Comparison of ENCODE assay signal across 18 cellular contexts in genomic region chr12:28110329-28110728, GRCh38.
DNase-seq lines count a peak whose midpoint lies in the region; ATAC-seq, FAIRE-seq and TF ChIP-seq lines count a peak whose summit lies in the region.
"Had no signal": no experiment of that assay in that cellular context is flagged by ENCODE, and none has a peak within 500 bp of the region (broad histone marks: within the 10 kb centered on the region; RNA-seq: fewer than 3 reads in every experiment).

No MANE protein-coding gene starts in this region.

- no peaks in the 10 kb centered on the region for H3K79me1 ChIP-seq in H9 (ENCODE audit: insufficient read depth, low read depth, low read length, poor library complexity, severe bottlenecking)

- FAIRE-seq in K562 (lab: Jason Lieb, UNC) (peak; percentile 75), keratinocyte (lab: Jason Lieb, UNC) (peak; percentile 51)
- FAIRE-seq: HepG2, pancreas had no signal

- H3K27me3 ChIP-seq in H9 (ENCODE audit: insufficient read depth, low read length), result no peaks in the 10 kb centered on the region
- no peaks in the 10 kb centered on the region for H3K27me3 ChIP-seq in OCI-LY3 (ENCODE audit: low read depth, low read length)
- no peaks in the 10 kb centered on the region for H3K27me3 ChIP-seq in K562 (ENCODE audit: control insufficient read depth in 2 of 2, insufficient read depth in 2 of 2, low read length in 2 of 2)
- no peaks in the 10 kb centered on the region for H3K27me3 ChIP-seq in keratinocyte (ENCODE audit: control insufficient read depth, extremely low read depth, insufficient read depth, low read length)
- H3K27me3 ChIP-seq: heart right ventricle, pancreas, SJCRH30, thyroid gland had no signal

- no peak overlapping the region for H3K27ac ChIP-seq in H9 (ENCODE audit: insufficient read length, low read depth, low read length)
- no peak overlapping the region for H3K27ac ChIP-seq in OCI-LY3 (ENCODE audit: low read length)
- H3K27ac ChIP-seq in K562 (ENCODE audit: extremely low read depth, low read depth, low read length), result peak overlapping the region; percentile 67
- H3K27ac ChIP-seq in keratinocyte (ENCODE audit: control insufficient read depth, insufficient read depth, low read length), result no peak overlapping the region
- H3K27ac ChIP-seq: heart right ventricle, pancreas, SJCRH30, thyroid gland had no signal

- no peak overlapping the region for H4K91ac ChIP-seq in H9 (ENCODE audit: insufficient read length, low read depth, low read length)

- peak; percentile 43 to 68 for TF ChIP-seq RAD21 in K562 (CRISPR knock-in tag; conservative IDR thresholded peaks at IDR 0.05 in 1 of 2, IDR thresholded peaks at IDR 0.05 in 1 of 2)

- H3K9me1 ChIP-seq in K562 (ENCODE audit: control insufficient read depth, insufficient read depth, low read length) (no peaks in the 10 kb centered on the region), keratinocyte (ENCODE audit: control insufficient read depth, extremely low read depth, insufficient read depth, low read length) (no peaks in the 10 kb centered on the region)

- no peaks in the 10 kb centered on the region for H3K9me3 ChIP-seq in H9 (ENCODE audit: control insufficient read depth, low read depth, low read length)
- H3K9me3 ChIP-seq in OCI-LY3 (ENCODE audit: insufficient read depth, low read length), result no peaks in the 10 kb centered on the region
- H3K9me3 ChIP-seq in K562 (replicated peaks; ENCODE audit: control insufficient read depth, insufficient read depth, low read depth, low read length), result no peaks in the 10 kb centered on the region
- no peaks in the 10 kb centered on the region for H3K9me3 ChIP-seq in keratinocyte (ENCODE audit: control insufficient read depth, low read depth, low read length)
- H3K9me3 ChIP-seq: pancreas, thyroid gland had no signal

- no peak overlapping the region for H2BK20ac ChIP-seq in H9 (ENCODE audit: low read depth, low read length, poor library complexity, severe bottlenecking)

- no peaks in the 10 kb centered on the region for H4K20me1 ChIP-seq in H9 (ENCODE audit: control insufficient read depth, insufficient read depth, insufficient read length)
- H4K20me1 ChIP-seq in OCI-LY3 (ENCODE audit: insufficient read depth, low read length), result no peaks in the 10 kb centered on the region
- H4K20me1 ChIP-seq in K562 (replicated peaks; ENCODE audit: control insufficient read depth, insufficient read depth, low read length), result no peaks in the 10 kb centered on the region
- H4K20me1 ChIP-seq in keratinocyte (ENCODE audit: control insufficient read depth, extremely low read depth, insufficient read depth, low read length), result no peaks in the 10 kb centered on the region

- no peak overlapping the region for H3K27ac Mint-ChIP-seq in H9
- H3K27ac Mint-ChIP-seq: activated CD8-positive, alpha-beta T cell treated with anti-CD3 and anti-CD28 coated beads, Interleukin-2, amount 10 ng/mL, durations not matched to agents 7 days and 5 days; activated T-helper 1 cell treated with anti-CD3 and anti-CD28 coated beads, Interleukin-12 subunit alpha, Interleukin-12 subunit beta, Interleukin-2, Interleukin-4 antibody, amounts not matched to agents 30 ng/mL and 10 ng/mL and 1 ng/mL, durations not matched to agents 14 hours and 24 hours and 36 hours had no signal

- no peak overlapping the region for H3K56ac ChIP-seq in H9 (ENCODE audit: insufficient read length, low read depth, low read length)

- no peaks in the 10 kb centered on the region for H3K23me2 ChIP-seq in H9 (ENCODE audit: insufficient read length, low read depth, low read length, poor library complexity, severe bottlenecking)

- no peak overlapping the region for H2BK120ac ChIP-seq in H9 (ENCODE audit: low read depth, low read length, poor library complexity, severe bottlenecking)

- H3K9ac ChIP-seq in H9 (ENCODE audit: extremely low read depth, insufficient read length, low read length) (no peak overlapping the region), OCI-LY3 (ENCODE audit: low read length) (no peak overlapping the region), K562 (ENCODE audit: insufficient read depth in 1 of 2, low read depth in 2 of 2, low read length in 2 of 2) (peak overlapping the region in 1 of 2 experiments; percentile 40; a peak in 2 of 4 replicates), keratinocyte (ENCODE audit: control insufficient read depth, extremely low read depth, insufficient read depth, low read length) (no peak overlapping the region)

- no peak overlapping the region for H3K4ac ChIP-seq in H9 (ENCODE audit: low read depth, low read length)

- no peak overlapping the region for H3K18ac ChIP-seq in H9 (ENCODE audit: insufficient read length, low read depth, low read length)

- BruUV-seq in K562 (replicated peaks; lab: Mats Ljungman, UMichigan), result no TSS peak

- H3K4me2 ChIP-seq in H9 (ENCODE audit: insufficient read depth, insufficient read length, low read length) (no peak overlapping the region), OCI-LY3 (ENCODE audit: low read length) (no peak overlapping the region), K562 (ENCODE audit: insufficient read depth, low read length) (peak overlapping the region; percentile 58), keratinocyte (ENCODE audit: control insufficient read depth, extremely low read depth, insufficient read depth, low read depth, low read length) (no peak overlapping the region)

- no peak for TF ChIP-seq EP300 in K562 (IDR thresholded peaks at IDR 0.05; ENCODE audit: low read length)

- H3K27me3 Mint-ChIP-seq in H9 (ENCODE audit: low read depth), result no peaks in the 10 kb centered on the region

- POLR2A ChIA-PET in K562 (lab: Yijun Ruan, JAX), result interaction anchor here (0.6 to 1.0 kb wide), 3 partner anchors 10 to 21 kb away, joined by 3 to 6 read pairs (median 3); no protein-coding TSS in a partner anchor

- H3K9me3 Mint-ChIP-seq in H9, result no peaks in the 10 kb centered on the region; a peak in 1 of 5 replicates
- H3K9me3 Mint-ChIP-seq: activated T-helper 1 cell treated with anti-CD3 and anti-CD28 coated beads, Interleukin-12 subunit alpha, Interleukin-12 subunit beta, Interleukin-2, Interleukin-4 antibody, amounts not matched to agents 30 ng/mL and 10 ng/mL and 1 ng/mL, durations not matched to agents 14 hours and 24 hours and 36 hours had no signal

- H3K23ac ChIP-seq in H9 (ENCODE audit: insufficient read length, low read depth, low read length), result no peak overlapping the region

- H2BK12ac ChIP-seq in H9 (ENCODE audit: insufficient read length, low read depth, low read length), result no peak overlapping the region

- H4K5ac ChIP-seq in H9 (ENCODE audit: insufficient read length, low read depth, low read length), result no peak overlapping the region

- no peak overlapping the region for H3T11ph ChIP-seq in H9 (ENCODE audit: low read length)

- H2BK15ac ChIP-seq in H9 (ENCODE audit: low read depth, low read length), result no peak overlapping the region

- no peak for DNase-seq in H9
- peak in 2 of 4 experiments; percentile 45 to 65 for DNase-seq in K562 (ENCODE audit: extremely low read depth in 1 of 4, low spot score in 3 of 4)
- DNase-seq in keratinocyte (ENCODE audit: low read depth, low spot score), result no peak
- DNase-seq in stimulated activated naive CD4-positive, alpha-beta T cell (lab: John Stamatoyannopoulos, UW), result no peak
- no peak for DNase-seq in NK-92 (lab: John Stamatoyannopoulos, UW; ENCODE audit: unreplicated experiment)
- DNase-seq: activated CD8-positive, alpha-beta T cell treated with anti-CD3 and anti-CD28 coated beads, Interleukin-2, amount 10 ng/mL, durations not matched to agents 7 days and 5 days; heart right ventricle; kidney glomerular epithelial cell; NK-92 treated with Interleukin-12 subunit alpha and Interleukin-12 subunit beta, amount 100 ng/mL, for 24 hours; pancreas; SJCRH30; stimulated activated CD4-positive, alpha-beta T cell treated with anti-CD3 and anti-CD28 coated beads, Interleukin-4, amount 100 ng/mL, for 24 hours; thyroid gland had no signal

- H3K4me3 ChIP-seq in OCI-LY3 (ENCODE audit: low read length) (no peak overlapping the region), K562 (no peak overlapping the region), keratinocyte (ENCODE audit: control insufficient read depth in 2 of 3, extremely low read depth in 1 of 3, insufficient read depth in 2 of 3, low read depth in 1 of 3, low read length in 3 of 3) (no peak overlapping the region)
- H3K4me3 ChIP-seq: heart right ventricle, pancreas, SJCRH30, thyroid gland had no signal

- H2AK5ac ChIP-seq in H9 (ENCODE audit: insufficient read length, low read length), result no peak overlapping the region

- no peak overlapping the region for H3K14ac ChIP-seq in H9 (ENCODE audit: insufficient read depth, low read length)

- H3K79me2 ChIP-seq in H9 (ENCODE audit: insufficient read depth, low read length), result no peaks in the 10 kb centered on the region
- H3K79me2 ChIP-seq in OCI-LY3 (ENCODE audit: low read length), result no peaks in the 10 kb centered on the region
- H3K79me2 ChIP-seq in K562 (ENCODE audit: control insufficient read depth, insufficient read depth, low read length), result no peaks in the 10 kb centered on the region
- H3K79me2 ChIP-seq in keratinocyte (ENCODE audit: control insufficient read depth, insufficient read depth, low read length), result no peaks in the 10 kb centered on the region

- no peak overlapping the region for H4K8ac ChIP-seq in H9 (replicated peaks; ENCODE audit: insufficient read length, low read depth, low read length)

- CTCF ChIA-PET in K562 (lab: Yijun Ruan, JAX; ENCODE audit: low intra/inter-chr PET ratio), result no interaction called here

- dilution Hi-C loops in keratinocyte (cut with MboI; ENCODE audit: extremely low pct_ligation_motif_present, low sequenced_read_pairs), result no loop called here

- H3K36me3 ChIP-seq in OCI-LY3 (replicated peaks; ENCODE audit: low read depth, low read length) (no peaks in the 10 kb centered on the region), K562 (ENCODE audit: control insufficient read depth, insufficient read depth, low read length) (no peaks in the 10 kb centered on the region), keratinocyte (ENCODE audit: control insufficient read depth in 2 of 2, extremely low read depth in 1 of 2, insufficient read depth in 2 of 2, low read length in 2 of 2) (no peaks in the 10 kb centered on the region)
- H3K36me3 ChIP-seq: heart right ventricle, pancreas, SJCRH30, thyroid gland had no signal

- H3K4me3 Mint-ChIP-seq in H9, result no peak overlapping the region
- H3K4me3 Mint-ChIP-seq: activated CD8-positive, alpha-beta T cell treated with anti-CD3 and anti-CD28 coated beads, Interleukin-2, amount 10 ng/mL, durations not matched to agents 7 days and 5 days; activated T-helper 1 cell treated with anti-CD3 and anti-CD28 coated beads, Interleukin-12 subunit alpha, Interleukin-12 subunit beta, Interleukin-2, Interleukin-4 antibody, amounts not matched to agents 30 ng/mL and 10 ng/mL and 1 ng/mL, durations not matched to agents 14 hours and 24 hours and 36 hours had no signal

- no CpG with 5 or more reads among the region's 3 CpGs for WGBS in H9 (ENCODE audit: extremely low coverage, insufficient read length, low lambda C conversion rate)
- WGBS in K562 (ENCODE audit: insufficient coverage, low coverage, missing lambda C conversion rate), result 2% methylated on average over 3 of the region's 3 CpGs

- H3K36me3 Mint-ChIP-seq in H9 (ENCODE audit: insufficient read depth in 1 of 3, low read depth in 3 of 3), result no peaks in the 10 kb centered on the region

- intact Hi-C loops in K562 (cut with micrococcal nuclease), result loop anchor here (1.0 kb wide), 2 partner anchors 20 to 62 kb away; no protein-coding TSS in a partner anchor

- no peak overlapping the region for H2BK5ac ChIP-seq in H9 (ENCODE audit: insufficient read length, low read length)

- no peaks in the 10 kb centered on the region for H3K4me1 ChIP-seq in H9 (ENCODE audit: insufficient read depth, low read length)
- no peaks in the 10 kb centered on the region for H3K4me1 ChIP-seq in OCI-LY3 (ENCODE audit: low read length)
- peaks cover 0 to 6% of the 10 kb centered on the region in 2 experiments; a peak in 2 of 5 replicates for H3K4me1 ChIP-seq in K562 (replicated peaks in 1 of 2; ENCODE audit: control insufficient read depth in 2 of 2, insufficient read depth in 2 of 2, low read length in 2 of 2)
- H3K4me1 ChIP-seq in keratinocyte (ENCODE audit: control insufficient read depth, extremely low read depth, insufficient read depth, low read length), result peaks cover 6% of the 10 kb centered on the region
- H3K4me1 ChIP-seq: heart right ventricle, pancreas, thyroid gland had no signal

- peak overlapping the region; percentile 64 for H2AFZ ChIP-seq in H9 (ENCODE audit: low read length)
- peak overlapping the region; percentile 37; the same call in 1 of the 2 replicates for H2AFZ ChIP-seq in OCI-LY3 (ENCODE audit: low read depth, low read length)
- H2AFZ ChIP-seq in K562 (ENCODE audit: low read depth, low read length), result peak overlapping the region; percentile 87
- H2AFZ ChIP-seq in keratinocyte (ENCODE audit: control insufficient read depth, low read length), result peak overlapping the region; percentile 55

- no peaks in the 10 kb centered on the region for H3K4me1 Mint-ChIP-seq in H9

- in situ Hi-C loops in K562 (cut with MboI), result no loop called here

- no peak for TF ChIP-seq POLR2A in K562 (conservative IDR thresholded peaks at IDR 0.05)

- TF ChIP-seq CTCF in H9 (conservative IDR thresholded peaks at IDR 0.05) (peak; percentile 52), OCI-LY3 (IDR thresholded peaks at IDR 0.05; ENCODE audit: low read depth, low read length) (no peak), K562 (IDR thresholded peaks at IDR 0.05 in 2 of 3, conservative IDR thresholded peaks at IDR 0.05 in 1 of 3; ENCODE audit: insufficient read depth in 2 of 3, low read depth in 1 of 3, low read length in 3 of 3) (peak; percentile 28 to 45 (median 34); a peak in 3 of 6 replicates), keratinocyte (optimal IDR thresholded peaks at IDR 0.05 in 1 of 3, IDR thresholded peaks at IDR 0.05 in 1 of 3, conservative IDR thresholded peaks at IDR 0.05 in 1 of 3; ENCODE audit: extremely low read depth in 1 of 3, insufficient read depth in 2 of 3, low read length in 3 of 3) (no peak)

- ATAC-seq in K562 (peak; percentile 96), HG03460 (IDR thresholded peaks at IDR 0.05; ENCODE audit: unreplicated experiment) (no peak), GM21619 (IDR thresholded peaks at IDR 0.05; ENCODE audit: unreplicated experiment) (no peak)
- ATAC-seq: activated CD8-positive, alpha-beta T cell treated with anti-CD3 and anti-CD28 coated beads, Interleukin-2, amount 10 ng/mL, durations not matched to agents 7 days and 5 days; heart right ventricle; HepG2 had no signal

Comparison
In these comparisons a context has a peak if more than half of its experiments do, and no peak if none do; other contexts are left out.
1. H2AFZ ChIP-seq: peak in every context shown above with its lines; median percentile 87 in K562; 64 in H9; 55 in keratinocyte; 37 in OCI-LY3.
2. CTCF ChIP-seq: peak in H9 (single experiment) and K562 (3 of 3); none in OCI-LY3 (single experiment) and keratinocyte (0 of 3).